8 cellular contexts compared by ENCODE assay signal in genomic region chr1:116297495-116298212, GRCh38.
"Had no signal": no experiment of that assay in that cellular context is flagged by ENCODE, and none has a peak within 500 bp of the region (broad histone marks: within the 10 kb centered on the region; RNA-seq: fewer than 3 reads in every experiment).

No MANE protein-coding gene starts in this region.

- H2AFZ ChIP-seq: GM23338 had no signal

- H3K4me3 ChIP-seq: GM23338 had no signal

- DNase-seq: H9, HCEC 1CT, Kasumi-1, KG1 had no signal

- ATAC-seq: GM23338 had no signal

- H3K4me2 ChIP-seq: GM23338 had no signal

- FAIRE-seq: H1, H54, HTR-8/SVneo had no signal
